16 cellular contexts compared by ENCODE assay signal in the genomic region with DNA sequence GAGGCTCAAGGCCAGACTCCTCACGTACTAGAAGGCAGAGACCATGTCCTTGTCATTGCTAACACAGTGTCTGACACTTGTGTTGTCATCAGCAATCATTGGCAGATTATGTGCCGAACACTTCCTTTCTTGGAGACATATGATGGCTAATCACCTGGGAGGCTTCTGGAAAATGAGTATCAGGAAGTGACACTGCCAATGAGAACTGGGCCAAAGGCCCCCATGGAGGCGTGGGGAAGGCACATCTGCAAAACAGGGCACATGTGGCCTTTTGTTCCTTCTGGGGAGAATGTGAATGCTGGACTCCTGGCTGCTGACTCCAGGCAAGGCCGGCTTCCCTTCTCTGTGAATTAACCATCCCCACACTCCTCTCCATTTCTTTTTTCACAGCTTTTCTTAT. TPM values are rescaled to one million over a fixed set of nuclear protein-coding genes. Genes with fewer than 3 reads are reported as not detected.
"Had no signal": no experiment of that assay in that cellular context is flagged by ENCODE, and none has a peak within 500 bp of the region (broad histone marks: within the 10 kb centered on the region; RNA-seq: fewer than 3 reads in every experiment).

No MANE protein-coding gene starts in this region.

- H3K4me3 Mint-ChIP-seq: central memory CD8-positive, alpha-beta T cell; mesothelial cell of epicardium; natural killer cell; neural crest cell had no signal

- ATAC-seq: esophagus mucosa, gastrocnemius medialis, heart right ventricle, left lung, natural killer cell had no signal

- H3K36me3 ChIP-seq: sigmoid colon had no signal

- H3K4me1 Mint-ChIP-seq: central memory CD8-positive, alpha-beta T cell; mesothelial cell of epicardium had no signal

- H3K36me3 Mint-ChIP-seq: natural killer cell had no signal

- DNase-seq: gastrocnemius medialis; heart right ventricle; hypothalamus; left lung; mammary epithelial cell; natural killer cell; sigmoid colon; small intestine; stimulated activated CD4-positive, alpha-beta T cell treated with anti-CD3 and anti-CD28 coated beads, Interleukin-12 subunit alpha, Interleukin-12 subunit beta, amount 100 ng/mL, for 4 hours; stimulated activated naive CD4-positive, alpha-beta T cell treated with Interleukin-2 at 50 U/mL for 16 hours had no signal

- FAIRE-seq: islet of Langerhans, small intestine had no signal

- H3K4me1 ChIP-seq: sigmoid colon had no signal

- H3K27ac Mint-ChIP-seq: mesothelial cell of epicardium, natural killer cell had no signal

- H3K27me3 ChIP-seq: gastrocnemius medialis, tibial nerve had no signal

- H3K9me3 Mint-ChIP-seq: central memory CD8-positive, alpha-beta T cell; natural killer cell had no signal

- H3K27ac ChIP-seq: tibial nerve had no signal

- H3K9me3 ChIP-seq: gastrocnemius medialis, heart right ventricle, left lung, sigmoid colon, tibial nerve had no signal

- H3K4me3 ChIP-seq: gastrocnemius medialis, heart right ventricle, left lung, sigmoid colon, tibial nerve had no signal

RNA-seq across cellular contexts. Expression of a gene that starts 6.9 kb away (rescaled TPM):
- total RNA-seq: mesothelial cell of epicardium had no signal
- polyA plus RNA-seq: mammary epithelial cell had no signal
